Comparison of ENCODE assay signal across 18 cellular contexts in the genomic region with DNA sequence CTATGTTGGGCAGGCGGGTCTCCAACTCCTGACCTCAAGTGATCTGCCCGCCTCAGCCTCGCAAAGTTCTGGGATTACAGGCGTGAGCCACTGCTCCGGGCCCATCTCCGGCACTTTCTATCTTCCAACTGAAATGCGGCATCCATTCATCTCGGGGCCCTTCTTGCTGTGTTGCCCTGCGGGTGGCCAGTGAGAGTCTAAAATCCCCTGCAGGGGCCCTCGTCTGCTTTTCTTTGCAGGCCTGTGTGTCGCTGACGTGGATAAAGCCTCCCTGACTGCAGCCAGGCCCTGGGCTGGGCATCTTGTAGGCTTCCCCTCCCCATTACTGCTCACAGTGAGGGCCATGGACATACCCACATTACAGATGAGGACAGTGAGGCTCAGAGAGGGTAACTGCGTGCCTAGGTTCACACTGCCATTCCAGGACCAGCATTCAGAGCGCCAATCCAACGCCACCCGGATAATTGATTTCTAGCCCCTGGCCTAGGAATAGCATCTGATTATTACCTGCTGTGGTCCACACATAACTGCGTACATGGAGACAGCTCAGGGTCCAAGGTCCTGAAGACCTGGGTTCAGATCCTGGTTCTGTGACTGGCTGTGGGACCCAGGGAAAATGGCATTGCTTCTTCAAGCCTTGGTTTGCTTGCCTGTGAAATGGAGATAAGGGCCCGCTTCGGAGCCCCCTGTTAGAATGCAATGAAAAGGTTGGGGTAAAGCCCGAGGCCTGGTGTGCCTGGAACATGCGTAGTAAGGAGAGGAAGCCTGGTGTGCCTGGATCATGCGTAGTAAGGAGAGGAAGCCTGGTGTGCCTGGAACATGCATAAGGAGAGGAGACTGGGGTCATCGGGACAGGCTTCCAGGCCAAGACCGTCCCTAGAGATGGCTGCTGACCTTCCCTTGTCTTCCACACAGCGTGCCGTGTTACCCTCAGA. TPM values are rescaled to one million over a fixed set of nuclear protein-coding genes. Genes with fewer than 3 reads are reported as not detected.
DNase-seq lines count a peak whose midpoint lies in the region; ATAC-seq, FAIRE-seq and TF ChIP-seq lines count a peak whose summit lies in the region.
"Had no signal": no experiment of that assay in that cellular context is flagged by ENCODE, and none has a peak within 500 bp of the region (broad histone marks: within the 10 kb centered on the region; RNA-seq: fewer than 3 reads in every experiment).

No MANE protein-coding gene starts in this region.

- H3K79me1 ChIP-seq in H1 (ENCODE audit: low read depth, low read length) = no peaks in the 10 kb centered on the region

- 0 out of 3 replicates have a peak, but pooled peaks of 1 of the 2 experiments have one; percentile 39 for TF ChIP-seq EP300 in H1 (IDR thresholded peaks at IDR 0.05; ENCODE audit: borderline replicate concordance in 1 of 2, low read depth in 2 of 2, low read length in 2 of 2)

- no peak overlapping the region for H2BK120ac ChIP-seq in H1 (replicated peaks; ENCODE audit: low read depth, low read length)

- H3K18ac ChIP-seq in H1 (ENCODE audit: extremely low read depth, low read length) = peak overlapping the region; percentile 9; the same call in 1 of the 2 replicates

- H3K4me1 ChIP-seq in heart left ventricle = peaks cover 0 to 19% (median 0%) of the 10 kb centered on the region in 12 donors
- H3K4me1 ChIP-seq in H1 (replicated peaks in 1 of 4; ENCODE audit: control insufficient read depth in 3 of 4, insufficient read depth in 4 of 4, low read length in 3 of 4) = peaks cover 13 to 50% (median 39%) of the 10 kb centered on the region in 4 experiments
- peaks cover 59% of the 10 kb centered on the region for H3K4me1 ChIP-seq in neural progenitor cell
- no peaks in the 10 kb centered on the region for H3K4me1 ChIP-seq in lower lobe of right lung
- H3K4me1 ChIP-seq in BE2C = peaks cover 4% of the 10 kb centered on the region; the same call in 1 of the 2 replicates
- H3K4me1 ChIP-seq: breast epithelium had no signal

- H2BK20ac ChIP-seq in H1 (ENCODE audit: low read length) = no peak overlapping the region

- H3K23ac ChIP-seq in H1 (ENCODE audit: insufficient read length) = no peak overlapping the region

- FAIRE-seq in H1 (lab: Jason Lieb, UNC) = no peak

- H3K9me3 Mint-ChIP-seq in neural progenitor cell = peaks cover 2% of the 10 kb centered on the region

- TF ChIP-seq RAD21 in H1 (IDR thresholded peaks at IDR 0.05 in 1 of 2, conservative IDR thresholded peaks at IDR 0.05 in 1 of 2; ENCODE audit: low read depth in 2 of 2, low read length in 2 of 2) = peak in 1 of 2 experiments; percentile 22; a peak in 1 of 4 replicates

- no peak overlapping the region for H2BK5ac ChIP-seq in H1 (ENCODE audit: low read depth, low read length)

- H3K27ac ChIP-seq in heart left ventricle = peak overlapping the region in 2 of 12 donors; percentile 66 to 77
- no peak overlapping the region for H3K27ac ChIP-seq in H1 (ENCODE audit: low read depth, low read length)
- no peak overlapping the region for H3K27ac ChIP-seq in neural progenitor cell
- H3K27ac ChIP-seq in lower lobe of right lung = no peak overlapping the region

- no peak overlapping the region for H3K14ac ChIP-seq in H1 (ENCODE audit: insufficient read length)

- H4K8ac ChIP-seq in H1 (ENCODE audit: extremely low read depth, insufficient read depth, low read length) = no peak overlapping the region

- peak overlapping the region; percentile 31 for H3K4me3 Mint-ChIP-seq in neural progenitor cell
- H3K4me3 Mint-ChIP-seq: T-helper 17 cell had no signal

- H4K91ac ChIP-seq in H1 (replicated peaks; ENCODE audit: insufficient read length, low read length) = no peak overlapping the region

- TF ChIP-seq POLR2A in heart left ventricle (IDR thresholded peaks at IDR 0.05) (no peak), H1 (IDR thresholded peaks at IDR 0.05; ENCODE audit: control extremely low read depth in 1 of 2, low read depth in 2 of 2, low read length in 2 of 2) (no peak)

- H3K36me3 Mint-ChIP-seq in neural progenitor cell = no peaks in the 10 kb centered on the region

- peaks cover 0 to 30% (median 3%) of the 10 kb centered on the region in 9 donors for H3K36me3 ChIP-seq in heart left ventricle
- no peaks in the 10 kb centered on the region for H3K36me3 ChIP-seq in H1 (ENCODE audit: control insufficient read depth in 2 of 4, insufficient read depth in 4 of 4, low read length in 3 of 4)
- H3K36me3 ChIP-seq in neural progenitor cell = no peaks in the 10 kb centered on the region
- H3K36me3 ChIP-seq in lower lobe of right lung = peaks cover 12% of the 10 kb centered on the region
- H3K36me3 ChIP-seq in BE2C = no peaks in the 10 kb centered on the region
- H3K36me3 ChIP-seq: breast epithelium, MG63 had no signal

- ATAC-seq in heart left ventricle (peak in 3 of 4 donors; percentile 23 to 44 (median 36)), lower lobe of right lung (no peak)
- ATAC-seq: PC-3, T-helper 17 cell had no signal

- H3K4me2 ChIP-seq in H1 (ENCODE audit: insufficient read depth in 1 of 2, low read depth in 2 of 2, low read length in 2 of 2) (peak overlapping the region in 1 of 2 experiments; percentile 36; a peak in 2 of 4 replicates), neural progenitor cell (peak overlapping the region; percentile 44)

- H4K20me1 ChIP-seq in H1 (replicated peaks in 1 of 2; ENCODE audit: control insufficient read depth in 1 of 2, insufficient read depth in 2 of 2, low read length in 2 of 2) = peaks cover 0 to 4% of the 10 kb centered on the region in 2 experiments
- H4K20me1 ChIP-seq in neural progenitor cell (ENCODE audit: low read depth) = peaks cover 40% of the 10 kb centered on the region

- H4K5ac ChIP-seq in H1 (ENCODE audit: insufficient read length, low read depth, low read length) = no peak overlapping the region

- H3K4me3 ChIP-seq in heart left ventricle (no peak overlapping the region), H1 (ENCODE audit: extremely low read depth in 1 of 4, insufficient read depth in 2 of 4, low read depth in 3 of 4, low read length in 4 of 4) (no peak overlapping the region), neural progenitor cell (no peak overlapping the region), lower lobe of right lung (no peak overlapping the region), BE2C (ENCODE audit: low read depth, low read length) (no peak overlapping the region)
- H3K4me3 ChIP-seq: breast epithelium, gastroesophageal sphincter, MG63 had no signal

- H3K27me3 Mint-ChIP-seq in neural progenitor cell (ENCODE audit: insufficient read depth, low read depth) = peaks cover 34% of the 10 kb centered on the region
- H3K27me3 Mint-ChIP-seq: progenitor cell of endocrine pancreas had no signal

- no peak overlapping the region for H2AFZ ChIP-seq in H1 (ENCODE audit: low read length)
- no peak overlapping the region for H2AFZ ChIP-seq in neural progenitor cell (replicated peaks)

- H2BK15ac ChIP-seq in H1 (ENCODE audit: low read length) = peak overlapping the region; percentile 40; the same call in 1 of the 2 replicates

- TF ChIP-seq CTCF in heart left ventricle (IDR thresholded peaks at IDR 0.05) (no peak), H1 (IDR thresholded peaks at IDR 0.05; ENCODE audit: control extremely low read depth in 1 of 3, insufficient read depth in 1 of 3, low read depth in 1 of 3, low read length in 3 of 3) (no peak), neural progenitor cell (IDR thresholded peaks at IDR 0.05) (no peak), lower lobe of right lung (IDR thresholded peaks at IDR 0.05) (no peak), BE2C (IDR thresholded peaks at IDR 0.05; ENCODE audit: low read depth, low read length) (no peak)

- no peaks in the 10 kb centered on the region for H3K79me2 ChIP-seq in H1 (ENCODE audit: control insufficient read depth in 1 of 2, insufficient read depth in 2 of 2, low read length in 2 of 2)
- H3K79me2 ChIP-seq in neural progenitor cell (ENCODE audit: low read depth) = no peaks in the 10 kb centered on the region

- H3K4ac ChIP-seq in H1 (replicated peaks; ENCODE audit: insufficient read length, low read depth, low read length) = no peak overlapping the region

- peaks cover 45% of the 10 kb centered on the region for H3F3A ChIP-seq in neural progenitor cell (ENCODE audit: low read depth)

- 77 to 86% (median 83%) methylated on average over 24 to 26 of the region's 26 CpGs for WGBS in heart left ventricle, 4 donors
- 58% methylated on average over 26 of the region's 26 CpGs; no CpG with 5 or more reads in 1 of the 2 experiments for whole genome bisulfite sequencing in H1 (ENCODE audit: extremely low coverage in 1 of 2, insufficient coverage in 1 of 2, insufficient read length in 1 of 2, insufficient replicate concordance in 2 of 2, low coverage in 1 of 2, low lambda C conversion rate in 2 of 2, missing lambda C conversion rate in 1 of 2), 2 experiments

- no peak overlapping the region for H3K27ac Mint-ChIP-seq in neural progenitor cell
- H3K27ac Mint-ChIP-seq: progenitor cell of endocrine pancreas, T-helper 17 cell had no signal

- H3K27me3 ChIP-seq in heart left ventricle (peaks cover 0 to 13% (median 3%) of the 10 kb centered on the region in 9 donors), H1 (replicated peaks in 1 of 4; ENCODE audit: control insufficient read depth in 3 of 4, extremely low read depth in 1 of 4, insufficient read depth in 3 of 4, low read length in 3 of 4) (peaks cover 0 to 31% (median 17%) of the 10 kb centered on the region in 4 experiments; a peak in 5 of 7 replicates), neural progenitor cell (peaks cover 85% of the 10 kb centered on the region), lower lobe of right lung (ENCODE audit: low read depth) (peaks cover 6% of the 10 kb centered on the region), BE2C (no peaks in the 10 kb centered on the region)
- H3K27me3 ChIP-seq: breast epithelium, gastroesophageal sphincter, MG63 had no signal

- H3K56ac ChIP-seq in H1 (replicated peaks; ENCODE audit: insufficient read length, low read depth, low read length) = no peak overlapping the region

- POLR2A ChIA-PET in H1 (lab: Charles Lee; ENCODE audit: partially characterized antibody) = interaction anchor here (0.7 kb wide), 1 partner anchor 25 kb away, joined by 4 read pairs; the partner anchor contains the start of gene CRISPLD2

- DNase-seq in heart left ventricle (peak in 2 of 5 donors; percentile 46 to 58), cardiac septum (ENCODE audit: low spot score) (no peak), H1 (ENCODE audit: low read depth in 1 of 2, low spot score in 2 of 2) (peak; percentile 56 to 69), neural progenitor cell (ENCODE audit: low spot score) (peak; percentile 85), lower lobe of right lung (no peak), BE2C (no peak), amniotic stem cell (lab: John Stamatoyannopoulos, UW) (no peak), NCI-H2029 treated with DMSO at 0.1 percent for 48 hours (lab: John Stamatoyannopoulos, UW) (no peak)
- DNase-seq: activated CD8-positive, alpha-beta memory T cell treated with anti-CD3 and anti-CD28 coated beads, Interleukin-2, amount 50 U/mL, for 48 hours; activated effector memory CD4-positive, alpha-beta T cell treated with Interleukin-2 at 50 U/mL for 16 hours; GF-D8; NCI-H1436; PC-3; T-helper 17 cell had no signal

- no peak overlapping the region for H2AK5ac ChIP-seq in H1 (ENCODE audit: low read depth, low read length)

- H3K9ac ChIP-seq in H1 (replicated peaks in 1 of 4; ENCODE audit: extremely low read depth in 1 of 4, low read depth in 3 of 4, low read length in 3 of 4) (no peak overlapping the region), neural progenitor cell (no peak overlapping the region)

- CTCF ChIA-PET in H1 (lab: Charles Lee; ENCODE audit: partially characterized antibody) = no interaction called here

- peaks cover 2% of the 10 kb centered on the region; the same call in 1 of the 2 replicates for H3K23me2 ChIP-seq in H1 (ENCODE audit: low read depth, low read length)

- H2BK12ac ChIP-seq in H1 (ENCODE audit: low read depth, low read length) = no peak overlapping the region; the same call in 1 of the 2 replicates

- H3K9me3 ChIP-seq in heart left ventricle = no peaks in the 10 kb centered on the region
- H3K9me3 ChIP-seq in H1 (ENCODE audit: insufficient read depth in 2 of 2, low read depth in 1 of 2, low read length in 1 of 2) = no peaks in the 10 kb centered on the region
- no peaks in the 10 kb centered on the region for H3K9me3 ChIP-seq in neural progenitor cell (ENCODE audit: low read depth)
- no peaks in the 10 kb centered on the region for H3K9me3 ChIP-seq in lower lobe of right lung
- H3K9me3 ChIP-seq in BE2C = no peaks in the 10 kb centered on the region
- H3K9me3 ChIP-seq: breast epithelium, gastroesophageal sphincter, MG63 had no signal

- peaks cover 71% of the 10 kb centered on the region for H3K4me1 Mint-ChIP-seq in neural progenitor cell

- intact Hi-C loops in heart left ventricle (cut with DNase I) (no loop called here), cardiac septum (cut with DNase I) (no loop called here), lower lobe of right lung (cut with DNase I) (no loop called here)

RNA-seq across cellular contexts. Expression of gene CRISPLD2, which starts 25.0 kb away (rescaled TPM):
- 100 to 1,000 TPM in 1 of 9 donors, 10 to 100 TPM in 7, 1 to 10 TPM in 1; 8.0 to 153 (median 12.9) TPM for total RNA-seq in heart left ventricle
- polyA plus RNA-seq in heart left ventricle = 10 to 100 TPM in 1 of 2 donors, 1 to 10 TPM in 1; 8.0 to 16.2 TPM
- 16.3 TPM for total RNA-seq in cardiac septum
- 5.1 and 6.4 TPM in 2 replicates for total RNA-seq in H1 (2021; fragmentation: NEBNext Ultra II Directional; extraction: Animal tissue kit (Norgen Biotek cat#: 25700))
- polyA plus RNA-seq in H1 (2011; rRNA removed) = 2.7 and 3.6 TPM in 2 replicates
- 3.5 TPM for polyA plus RNA-seq in H1 (2011; cell fraction: cytosol; rRNA removed)
- 5.6 TPM for polyA plus RNA-seq in H1 (2011; cell fraction: nucleus; rRNA removed)
- 3.2 to 4.7 TPM (median 4.0 TPM) in 4 replicates for polyA plus RNA-seq in H1 (2012, experiment 1 of 2)
- polyA plus RNA-seq in H1 (2012, experiment 2 of 2) = 2.0 TPM
- polyA plus RNA-seq in H1 (2013, experiment 1 of 2) = 6.6 TPM
- polyA plus RNA-seq in H1 (2013, experiment 2 of 2) = 6.2 TPM
- polyA minus RNA-seq in H1 (2011; rRNA and poly(A)+ RNA removed) = 4.0 and 7.3 TPM in 2 replicates
- 4.4 TPM for polyA minus RNA-seq in H1 (2011; cell fraction: cytosol; rRNA and poly(A)+ RNA removed)
- 4.8 TPM for polyA minus RNA-seq in H1 (2011; cell fraction: nucleus; rRNA and poly(A)+ RNA removed)
- 0.11 and 0.50 TPM in 2 replicates for total RNA-seq in neural progenitor cell (ENCODE audit: low replicate concordance)
- total RNA-seq in lower lobe of right lung = 34.9 TPM
- 0.52 TPM for polyA plus RNA-seq in BE2C (2012; ENCODE audit: insufficient read depth, insufficient read length, low read depth)

Comparison
In these comparisons a context has a peak if more than half of its experiments do, and no peak if none do; other contexts are left out.
1. ATAC-seq: peak in heart left ventricle (3 of 4); none in lower lobe of right lung (0 of 2).
2. DNase-seq: peak in H1 (2 of 2) and neural progenitor cell (single experiment); none in cardiac septum (single experiment), lower lobe of right lung (single experiment), BE2C (single experiment), amniotic stem cell (single experiment) and NCI-H2029 treated with DMSO at 0.1 percent for 48 hours (single experiment).